ENCODE assay signal across 9 cellular contexts in genomic region chr1:21335750-21336168, GRCh38. TPM values are rescaled to one million over a fixed set of nuclear protein-coding genes. Genes with fewer than 3 reads are reported as not detected.
A peak's percentile ranks its signal among the peaks of the same experiment; 100 is the strongest.
DNase-seq lines count a peak whose midpoint lies in the region; ATAC-seq, FAIRE-seq and TF ChIP-seq lines count a peak whose summit lies in the region.
"Had no signal": no experiment of that assay in that cellular context is flagged by ENCODE, and none has a peak within 500 bp of the region (broad histone marks: within the 10 kb centered on the region; RNA-seq: fewer than 3 reads in every experiment).

No MANE protein-coding gene starts in this region.

- peaks cover 0 to 6% (median 0%) of the 10 kb centered on the region in 4 donors for H3K36me3 ChIP-seq in sigmoid colon
- H3K36me3 ChIP-seq in neural progenitor cell = no peaks in the 10 kb centered on the region

- H3K27ac ChIP-seq in caudate nucleus (ENCODE audit: low read depth, low read length) (peak overlapping the region; percentile 80), sigmoid colon (peak overlapping the region; percentile 61 to 96 (median 91)), neural progenitor cell (no peak overlapping the region)

- TF ChIP-seq EP300 in sigmoid colon (IDR thresholded peaks at IDR 0.05) = no peak

- no peaks in the 10 kb centered on the region for H3K36me3 Mint-ChIP-seq in neural progenitor cell

- H3K4me1 Mint-ChIP-seq in neural progenitor cell = peaks cover 59% of the 10 kb centered on the region

- no peaks in the 10 kb centered on the region for H3K27me3 Mint-ChIP-seq in neural progenitor cell (ENCODE audit: insufficient read depth, low read depth)

- no peaks in the 10 kb centered on the region for H3K27me3 ChIP-seq in sigmoid colon
- peaks cover 6% of the 10 kb centered on the region for H3K27me3 ChIP-seq in neural progenitor cell

- FAIRE-seq in GM12892 (lab: Jason Lieb, UNC) = peak; percentile 14
- FAIRE-seq: H54 had no signal

- no peak for TF ChIP-seq CTCF in sigmoid colon (IDR thresholded peaks at IDR 0.05)
- no peak for TF ChIP-seq CTCF in neural progenitor cell (IDR thresholded peaks at IDR 0.05)

- no peak overlapping the region for H3K9ac ChIP-seq in neural progenitor cell

- no peak overlapping the region for H2AFZ ChIP-seq in neural progenitor cell (replicated peaks)

- H3F3A ChIP-seq in neural progenitor cell (ENCODE audit: low read depth) = no peaks in the 10 kb centered on the region

- no peak overlapping the region for H3K4me2 ChIP-seq in neural progenitor cell

- DNase-seq in GM12892 (ENCODE audit: insufficient read length) (no peak), NCI-H345 treated with DMSO at 0.1 percent for 48 hours (lab: John Stamatoyannopoulos, UW; ENCODE audit: unreplicated experiment) (peak; percentile 78), caudate nucleus (lab: John Stamatoyannopoulos, UW) (peak in 9 of 61 donors; percentile 18 to 51 (median 29)), sigmoid colon (peak; percentile 72), NCI-H526 treated with DMSO at 0.1 percent for 48 hours (lab: John Stamatoyannopoulos, UW) (no peak), neural progenitor cell (ENCODE audit: low spot score) (no peak)

- intact Hi-C loops in sigmoid colon (cut with DNase I) = loop anchor here (2.0 to 10.0 kb wide), 2 partner anchors 75 to 599 kb away; partner anchors contain the start of gene HSPG2

- 64% methylated on average over 3 of the region's 3 CpGs for WGBS in sigmoid colon, 2 donors

- H3K4me3 ChIP-seq in sigmoid colon (no peak overlapping the region), neural progenitor cell (no peak overlapping the region)

- TF ChIP-seq POLR2A in GM12892 (IDR thresholded peaks at IDR 0.05; ENCODE audit: low read depth, low read length) (no peak), sigmoid colon (IDR thresholded peaks at IDR 0.05) (no peak)

- H3K4me3 Mint-ChIP-seq in neural progenitor cell = no peak overlapping the region

- no peak overlapping the region for H3K27ac Mint-ChIP-seq in neural progenitor cell

- no peaks in the 10 kb centered on the region for H3K9me3 Mint-ChIP-seq in neural progenitor cell

- ATAC-seq in GM21717 (IDR thresholded peaks at IDR 0.05; ENCODE audit: unreplicated experiment) = no peak
- no peak for ATAC-seq in HG02973 (IDR thresholded peaks at IDR 0.05; ENCODE audit: unreplicated experiment)

- no peaks in the 10 kb centered on the region for H3K9me3 ChIP-seq in sigmoid colon
- H3K9me3 ChIP-seq in neural progenitor cell (ENCODE audit: low read depth) = no peaks in the 10 kb centered on the region

- H3K4me1 ChIP-seq in sigmoid colon (peaks cover 0 to 99% (median 97%) of the 10 kb centered on the region in 4 donors), neural progenitor cell (peaks cover 6% of the 10 kb centered on the region)

- H4K20me1 ChIP-seq in neural progenitor cell (ENCODE audit: low read depth) = peaks cover 56% of the 10 kb centered on the region

- no peaks in the 10 kb centered on the region for H3K79me2 ChIP-seq in neural progenitor cell (ENCODE audit: low read depth)

RNA-seq across cellular contexts. Expression of gene ECE1, which starts 45.5 kb away (rescaled TPM):
- polyA plus RNA-seq in GM12892 (2012; ENCODE audit: missing spikeins) = 16.7 TPM
- total RNA-seq in sigmoid colon (100 to 1,000 TPM in 1 of 4 donors, 10 to 100 TPM in 3; 62.9 to 112 (median 80.8) TPM), neural progenitor cell (ENCODE audit: low replicate concordance) (12.5 and 15.2 TPM in 2 replicates)
- polyA plus RNA-seq in sigmoid colon = 10 to 100 TPM; 10.2 to 73.8 (median 13.6) TPM

Comparison
In these comparisons a context has a peak if more than half of its experiments do, and no peak if none do; other contexts are left out.
1. DNase-seq: peak in NCI-H345 treated with DMSO at 0.1 percent for 48 hours (single experiment) and sigmoid colon (single experiment); none in GM12892 (single experiment), NCI-H526 treated with DMSO at 0.1 percent for 48 hours (single experiment) and neural progenitor cell (single experiment).